In genomic region chr17:42695500-42695899, GRCh38 we compare ENCODE assay signal across 22 cellular contexts. TPM values are rescaled to one million over a fixed set of nuclear protein-coding genes. Genes with fewer than 3 reads are reported as not detected.
"Had no signal": no experiment of that assay in that cellular context is flagged by ENCODE, and none has a peak within 500 bp of the region (broad histone marks: within the 10 kb centered on the region; RNA-seq: fewer than 3 reads in every experiment).

No MANE protein-coding gene starts in this region.

- DNase-seq: activated CD4-positive, alpha-beta memory T cell treated with anti-CD3 and anti-CD28 coated beads for 36 hours; activated CD4-positive, alpha-beta T cell treated with anti-CD3 and anti-CD28 coated beads for 4 hours; activated CD8-positive, alpha-beta memory T cell treated with anti-CD3 and anti-CD28 coated beads, Interleukin-2, amount 10 ng/mL, durations not matched to agents 7 days and 5 days; activated gamma-delta T cell treated with Interleukin-2 at 50 U/mL for 16 hours; activated T-cell treated with anti-CD3 and anti-CD28 coated beads for 4 hours; anterior cingulate cortex; body of pancreas; immature natural killer cell; kidney glomerular epithelial cell; left ventricle myocardium inferior; nephron progenitor cell; nucleus accumbens; right lobe of liver; stimulated activated CD4-positive, alpha-beta T cell treated with anti-CD3 and anti-CD28 coated beads, Interleukin-2, amount 100 ng/mL, for 24 hours; T-helper 9 cell; transverse colon had no signal

- H3K36me3 ChIP-seq: transverse colon had no signal

- H3K27me3 ChIP-seq: body of pancreas, cardiac muscle cell, hepatocyte, right lobe of liver, transverse colon had no signal

- H2AFZ ChIP-seq: hepatocyte had no signal

- H3K79me2 ChIP-seq: hepatocyte had no signal

- H3K4me2 ChIP-seq: hepatocyte had no signal

- H3K27ac ChIP-seq: body of pancreas, cardiac muscle cell, epithelial cell of prostate, hepatocyte, left ventricle myocardium inferior, right lobe of liver, skin epidermis, transverse colon had no signal

- ATAC-seq: activated CD8-positive, alpha-beta memory T cell treated with anti-CD3 and anti-CD28 coated beads, Interleukin-2, amount 10 ng/mL, durations not matched to agents 7 days and 5 days; body of pancreas; stimulated activated memory B cell treated with anti-CD40 and anti-IgM and Interleukin-4, amounts not matched to agents 10 μg/mL and 1 μg/mL and 100 μg/mL, for 72 hours; WTC11 had no signal

- H3K4me3 ChIP-seq: body of pancreas, cardiac muscle cell, hepatocyte, left ventricle myocardium inferior, right lobe of liver, skin epidermis, transverse colon had no signal

- H3K4me1 ChIP-seq: body of pancreas, right lobe of liver had no signal

- H3K9me3 ChIP-seq: body of pancreas, left ventricle myocardium inferior, right lobe of liver, transverse colon had no signal

RNA-seq across cellular contexts. Expression of gene PLEKHH3, which starts 18.7 kb away (rescaled TPM):
- polyA plus RNA-seq: immature natural killer cell had no signal
